Comparison of ENCODE assay signal across 8 cellular contexts in genomic region chr3:134373942-134374790, GRCh38. TPM values are rescaled to one million over a fixed set of nuclear protein-coding genes. Genes with fewer than 3 reads are reported as not detected.
A peak's percentile ranks its signal among the peaks of the same experiment; 100 is the strongest.
DNase-seq lines count a peak whose midpoint lies in the region; ATAC-seq and TF ChIP-seq lines count a peak whose summit lies in the region.

Gene AMOTL2, minus strand, starts transcription at chr3:134374447. Its CDS starts 3,014 bp downstream, at chr3:134371433.

- no peak for TF ChIP-seq EP300 in ovary (IDR thresholded peaks at IDR 0.05)

- TF ChIP-seq POLR2A in ovary (IDR thresholded peaks at IDR 0.05): peak; percentile 76

- CTCF ChIA-PET in HEK293T (lab: Yijun Ruan, JAX): interaction anchor here (0.6 to 0.7 kb wide), 2 partner anchors 9 to 65 kb away, joined by 3 to 4 read pairs; no protein-coding TSS in a partner anchor

- H3K9me3 ChIP-seq in left ventricle myocardium inferior (replicated peaks): no peaks in the 10 kb centered on the region
- H3K9me3 ChIP-seq in ovary: no peaks in the 10 kb centered on the region

- H3K4me1 ChIP-seq in left ventricle myocardium inferior (peaks cover 82% of the 10 kb centered on the region), ovary (ENCODE audit: insufficient read depth) (peaks cover 20% of the 10 kb centered on the region)

- H3K27ac ChIP-seq in left ventricle myocardium inferior (replicated peaks) (peak within 1 kb of the TSS; percentile 100), ovary (peak within 1 kb of the TSS; percentile 86 to 95)

- peaks cover 28% of the 10 kb centered on the region for H3K36me3 ChIP-seq in left ventricle myocardium inferior
- H3K36me3 ChIP-seq in ovary: no peaks in the 10 kb centered on the region

- WGBS in ovary, 3 donors: 0 to 1% (median 0%) methylated on average over 55 to 87 of the region's 87 CpGs

- DNase-seq in DMS153 (lab: John Stamatoyannopoulos, UW) (peak; percentile 48), HEK293T (ENCODE audit: extremely low spot score) (peak; percentile 91), NCI-H748 treated with DMSO at 0.1 percent for 48 hours (lab: John Stamatoyannopoulos, UW) (peak; percentile 40), astrocyte of the cerebellum (ENCODE audit: low read depth) (peak; percentile 95), left ventricle myocardium inferior (peak; percentile 91), ovary (peak; percentile 85 to 94 (median 87))
- no peak for DNase-seq in effector CD8-positive, alpha-beta T cell (lab: John Stamatoyannopoulos, UW)

- intact Hi-C loops in left ventricle myocardium inferior (cut with micrococcal nuclease) (no loop called here), ovary (cut with DNase I) (loop anchor here (1.0 to 10.0 kb wide), 6 partner anchors 57 to 162 kb away; no protein-coding TSS in a partner anchor)

- in situ Hi-C loops in astrocyte of the cerebellum (cut with HindIII; ENCODE audit: low sequenced_read_pairs): no loop called here

- H3K4me3 ChIP-seq in astrocyte of the cerebellum (ENCODE audit: low read depth, low read length): peak within 1 kb of the TSS; percentile 94
- peak within 1 kb of the TSS; percentile 71 for H3K4me3 ChIP-seq in left ventricle myocardium inferior
- peak within 1 kb of the TSS; percentile 62 for H3K4me3 ChIP-seq in ovary

- POLR2A ChIA-PET in HEK293T (lab: Yijun Ruan, JAX): interaction anchor here (0.7 to 4.1 kb wide), 10 partner anchors 10 to 112 kb away, joined by 3 to 41 read pairs (median 3); partner anchors contain the start of genes ANAPC13 and CEP63

- no peaks in the 10 kb centered on the region for H3K27me3 ChIP-seq in left ventricle myocardium inferior (ENCODE audit: low read depth)
- H3K27me3 ChIP-seq in ovary: no peaks in the 10 kb centered on the region

- TF ChIP-seq CTCF in astrocyte of the cerebellum (IDR thresholded peaks at IDR 0.05; ENCODE audit: low read depth, low read length, missing control alignments): no peak
- no peak for TF ChIP-seq CTCF in left ventricle myocardium inferior (IDR thresholded peaks at IDR 0.05; ENCODE audit: borderline replicate concordance)
- no peak for TF ChIP-seq CTCF in ovary (IDR thresholded peaks at IDR 0.05)

- no peak for ATAC-seq in GM18907 (IDR thresholded peaks at IDR 0.05; ENCODE audit: unreplicated experiment)

TF ChIP-seq in HEK293T, 16 proteins besides CTCF, POLR2A, EP300 and RAD21:
- peak; percentile 65 for TF ChIP-seq L3MBTL2 (conservative IDR thresholded peaks at IDR 0.05)
- TF ChIP-seq TARDBP (IDR thresholded peaks at IDR 0.05): no peak
- TF ChIP-seq ELF4 (IDR thresholded peaks at IDR 0.05): no peak; the same call in 1 of the 2 replicates
- no peak for TF ChIP-seq HDGF (IDR thresholded peaks at IDR 0.05; ENCODE audit: borderline replicate concordance)
- TF ChIP-seq CTBP1 (IDR thresholded peaks at IDR 0.05; ENCODE audit: borderline replicate concordance): peak; percentile 66
- peak; percentile 99 for TF ChIP-seq LEF1 (IDR thresholded peaks at IDR 0.05; ENCODE audit: borderline replicate concordance)
- TF ChIP-seq SUZ12 (IDR thresholded peaks at IDR 0.05): no peak
- TF ChIP-seq ZNF384 (IDR thresholded peaks at IDR 0.05): no peak

RNA-seq across cellular contexts. Expression of gene AMOTL2, which starts in this region (rescaled TPM):
- 44.4 TPM for total RNA-seq in left ventricle myocardium inferior
- 10 to 100 TPM; 20.5 to 60.4 (median 44.8) TPM for total RNA-seq in ovary
- 10 to 100 TPM; 28.7 to 32.9 TPM for polyA plus RNA-seq in ovary
